Comparison of ENCODE assay signal across 8 cellular contexts in the genomic region with DNA sequence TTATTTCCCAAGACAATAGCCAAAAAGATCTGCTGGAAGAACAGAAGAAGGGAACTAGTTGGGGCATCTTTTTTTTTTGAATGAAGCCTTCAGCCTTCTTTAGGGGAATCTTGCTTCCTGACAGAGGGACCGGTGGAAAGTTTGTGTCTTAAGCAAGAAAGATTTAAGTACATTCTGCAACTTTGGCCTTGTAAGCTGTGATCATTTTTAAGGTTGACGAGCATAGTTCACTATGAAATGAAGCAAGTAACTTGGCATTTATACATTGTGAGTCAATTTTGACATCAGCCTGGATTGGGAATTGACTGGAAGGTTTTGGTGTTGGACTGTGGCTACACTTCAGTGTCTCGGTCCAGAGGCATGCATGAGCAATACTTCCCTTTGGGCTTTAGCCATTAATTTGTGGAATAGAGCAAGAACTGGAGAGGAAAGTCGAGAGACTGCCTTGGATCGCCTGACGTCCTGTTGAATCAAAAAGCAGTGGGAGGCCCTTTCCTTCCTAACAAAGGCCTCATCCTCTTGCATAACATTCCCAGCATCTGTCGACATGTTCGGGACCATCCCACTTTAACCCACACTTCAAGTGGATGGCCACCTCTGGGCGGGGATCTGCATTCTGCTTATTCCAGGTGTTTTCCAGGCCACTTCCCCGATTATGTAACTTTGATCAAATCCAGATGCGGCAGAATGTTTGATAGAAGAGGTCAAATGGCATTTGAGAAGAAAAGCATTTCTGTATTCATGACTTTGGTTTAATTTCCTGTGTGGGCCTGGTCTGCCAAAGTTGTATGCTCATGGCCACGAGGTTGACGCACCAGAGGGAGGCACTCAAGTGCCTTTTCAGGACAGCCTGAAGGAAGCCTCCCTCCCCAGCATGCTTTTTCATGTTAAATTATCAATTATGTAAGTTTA. TPM values are rescaled to one million over a fixed set of nuclear protein-coding genes. Genes with fewer than 3 reads are reported as not detected.
DNase-seq lines count a peak whose midpoint lies in the region; ATAC-seq, FAIRE-seq and TF ChIP-seq lines count a peak whose summit lies in the region.

No MANE protein-coding gene starts in this region.

- H3K36me3 Mint-ChIP-seq in astrocyte (ENCODE audit: low read depth, unreplicated experiment), result peaks cover 3% of the 10 kb centered on the region
- no peaks in the 10 kb centered on the region for H3K36me3 Mint-ChIP-seq in stimulated activated naive B cell treated with anti-CD40 and anti-IgM and Interleukin-4, amounts not matched to agents 10 μg/mL and 1 μg/mL and 100 μg/mL, for 72 hours

- FAIRE-seq in astrocyte (lab: Jason Lieb, UNC), result peak; percentile 92

- peak; percentile 77 for DNase-seq in H7
- DNase-seq in astrocyte (ENCODE audit: low read depth), result peak; percentile 100
- peak; percentile 72 for DNase-seq in hepatic stellate cell (ENCODE audit: low spot score)
- DNase-seq in skeletal muscle cell (ENCODE audit: low read depth), result peak; percentile 100
- no peak for DNase-seq in central memory CD4-positive, alpha-beta T cell
- no peak for DNase-seq in NCI-H2029 (lab: John Stamatoyannopoulos, UW)
- DNase-seq in stimulated activated naive B cell treated with anti-CD40 and anti-IgM and Interleukin-4, amounts not matched to agents 10 μg/mL and 1 μg/mL and 100 μg/mL, for 72 hours, result no peak

- H3K27ac ChIP-seq in astrocyte (ENCODE audit: low read depth, low read length), result peak overlapping the region; percentile 99

- H3K27me3 Mint-ChIP-seq in astrocyte (ENCODE audit: low read depth, unreplicated experiment), result no peaks in the 10 kb centered on the region
- no peaks in the 10 kb centered on the region for H3K27me3 Mint-ChIP-seq in stimulated activated naive B cell treated with anti-CD40 and anti-IgM and Interleukin-4, amounts not matched to agents 10 μg/mL and 1 μg/mL and 100 μg/mL, for 72 hours

- no peaks in the 10 kb centered on the region for H3K9me3 ChIP-seq in astrocyte (ENCODE audit: insufficient read depth, low read depth, low read length)

- peaks cover 57% of the 10 kb centered on the region for H3K4me1 Mint-ChIP-seq in astrocyte (ENCODE audit: low read depth, unreplicated experiment)
- H3K4me1 Mint-ChIP-seq in stimulated activated naive B cell treated with anti-CD40 and anti-IgM and Interleukin-4, amounts not matched to agents 10 μg/mL and 1 μg/mL and 100 μg/mL, for 72 hours, result peaks cover 14 to 15% of the 10 kb centered on the region in 2 donors

- no peaks in the 10 kb centered on the region for H3K9me3 Mint-ChIP-seq in astrocyte (ENCODE audit: unreplicated experiment)
- no peaks in the 10 kb centered on the region for H3K9me3 Mint-ChIP-seq in stimulated activated naive B cell treated with anti-CD40 and anti-IgM and Interleukin-4, amounts not matched to agents 10 μg/mL and 1 μg/mL and 100 μg/mL, for 72 hours

- peak overlapping the region; percentile 98 for H3K27ac Mint-ChIP-seq in astrocyte (ENCODE audit: unreplicated experiment)
- H3K27ac Mint-ChIP-seq in stimulated activated naive B cell treated with anti-CD40 and anti-IgM and Interleukin-4, amounts not matched to agents 10 μg/mL and 1 μg/mL and 100 μg/mL, for 72 hours, result no peak overlapping the region

- peaks cover 28% of the 10 kb centered on the region for H4K20me1 ChIP-seq in astrocyte (ENCODE audit: insufficient read depth, low read length)

- peak overlapping the region; percentile 90 for H3K9ac ChIP-seq in astrocyte (ENCODE audit: low read length)

- peak overlapping the region; percentile 85 for H3K4me2 ChIP-seq in astrocyte (ENCODE audit: low read length)

- H2AFZ ChIP-seq in astrocyte (ENCODE audit: low read depth, low read length), result no peak overlapping the region

- no peak for ATAC-seq in GM21619 (IDR thresholded peaks at IDR 0.05; ENCODE audit: unreplicated experiment)
- ATAC-seq in stimulated activated naive B cell treated with anti-CD40 and anti-IgM and Interleukin-4, amounts not matched to agents 10 μg/mL and 1 μg/mL and 100 μg/mL, for 72 hours (replicated peaks), result no peak

- H3K79me2 ChIP-seq in astrocyte (ENCODE audit: insufficient read depth, low read length), result peaks cover 77% of the 10 kb centered on the region

- H3K27me3 ChIP-seq in H7 (ENCODE audit: control insufficient read depth, insufficient read depth, low read length) (no peaks in the 10 kb centered on the region), astrocyte (ENCODE audit: insufficient read depth, low read length) (no peaks in the 10 kb centered on the region)

- TF ChIP-seq CTCF in astrocyte (IDR thresholded peaks at IDR 0.05; ENCODE audit: insufficient read depth, low read depth, low read length), result peak; percentile 18

- peaks cover 53% of the 10 kb centered on the region for H3K4me1 ChIP-seq in astrocyte (ENCODE audit: insufficient read depth, low read length)

- H3K4me3 Mint-ChIP-seq in astrocyte (ENCODE audit: unreplicated experiment), result peak overlapping the region; percentile 69
- no peak overlapping the region for H3K4me3 Mint-ChIP-seq in stimulated activated naive B cell treated with anti-CD40 and anti-IgM and Interleukin-4, amounts not matched to agents 10 μg/mL and 1 μg/mL and 100 μg/mL, for 72 hours

- H3K36me3 ChIP-seq in H7 (replicated peaks; ENCODE audit: control insufficient read depth, insufficient read depth, low read length), result no peaks in the 10 kb centered on the region
- no peaks in the 10 kb centered on the region for H3K36me3 ChIP-seq in astrocyte (ENCODE audit: insufficient read depth, low read length)

- H3K4me3 ChIP-seq in H7 (ENCODE audit: insufficient read depth, low read depth, low read length), result no peak overlapping the region
- H3K4me3 ChIP-seq in astrocyte (ENCODE audit: insufficient read depth, low read depth, low read length), result peak overlapping the region; percentile 51
- no peak overlapping the region for H3K4me3 ChIP-seq in skeletal muscle cell (ENCODE audit: low read depth, low read length)

RNA-seq across cellular contexts. Expression of a gene that starts 12.5 kb away (rescaled TPM):
- 57.6 and 61.5 TPM in 2 replicates for total RNA-seq in H7 (2014; rRNA removed; shearing (Covaris generic))
- total RNA-seq in astrocyte, result 113 and 117 TPM in 2 replicates

RNA-seq across cellular contexts. Expression of a gene that starts 49.0 kb away (rescaled TPM):
- not detected in 2 replicates for total RNA-seq in H7 (2014; rRNA removed; shearing (Covaris generic))
- total RNA-seq in astrocyte, result not detected in 2 replicates

Comparison
In these comparisons a context has a peak if more than half of its experiments do, and no peak if none do; other contexts are left out.
1. DNase-seq: peak in H7 (single experiment), astrocyte (single experiment), hepatic stellate cell (single experiment) and skeletal muscle cell (single experiment); none in central memory CD4-positive, alpha-beta T cell (single experiment), NCI-H2029 (single experiment) and stimulated activated naive B cell treated with anti-CD40 and anti-IgM and Interleukin-4, amounts not matched to agents 10 μg/mL and 1 μg/mL and 100 μg/mL, for 72 hours (single experiment).